ENCODE assay signal across 8 cellular contexts in genomic region chr14:70601162-70601561, GRCh38. TPM values are rescaled to one million over a fixed set of nuclear protein-coding genes. Genes with fewer than 3 reads are reported as not detected.
DNase-seq lines count a peak whose midpoint lies in the region; ATAC-seq and TF ChIP-seq lines count a peak whose summit lies in the region.

No MANE protein-coding gene starts in this region.

- H3K36me3 Mint-ChIP-seq in CD4-positive, alpha-beta T cell (ENCODE audit: low read depth), result peaks cover 26% of the 10 kb centered on the region
- no peaks in the 10 kb centered on the region for H3K36me3 Mint-ChIP-seq in neural progenitor cell

- H3K36me3 ChIP-seq in Loucy (ENCODE audit: insufficient read depth, low read length) (peaks cover 4% of the 10 kb centered on the region; the same call in 1 of the 2 replicates), neural progenitor cell (peaks cover 3% of the 10 kb centered on the region)

- peaks cover 37% of the 10 kb centered on the region for H3K4me1 Mint-ChIP-seq in CD4-positive, alpha-beta T cell (ENCODE audit: low read depth)
- H3K4me1 Mint-ChIP-seq in neural progenitor cell, result peaks cover 14% of the 10 kb centered on the region

- no peak for DNase-seq in CD4-positive, alpha-beta T cell
- DNase-seq in dorsolateral prefrontal cortex, result no peak
- DNase-seq in neural progenitor cell (ENCODE audit: low spot score), result peak; percentile 7
- DNase-seq in nucleus accumbens (lab: John Stamatoyannopoulos, UW), result no peak
- DNase-seq in NCI-H1694 (lab: John Stamatoyannopoulos, UW), result no peak
- DNase-seq in GM19238 (ENCODE audit: insufficient read length, low spot score), result no peak

- H3F3A ChIP-seq in Loucy (ENCODE audit: low read depth) (no peaks in the 10 kb centered on the region), neural progenitor cell (ENCODE audit: low read depth) (peaks cover 11% of the 10 kb centered on the region)

- peak overlapping the region; percentile 84 for H3K4me2 ChIP-seq in Loucy (ENCODE audit: low read depth, low read length, poor library complexity, severe bottlenecking)
- H3K4me2 ChIP-seq in neural progenitor cell, result peak overlapping the region; percentile 89

- H3K9me3 Mint-ChIP-seq in CD4-positive, alpha-beta T cell, result no peaks in the 10 kb centered on the region
- H3K9me3 Mint-ChIP-seq in neural progenitor cell, result no peaks in the 10 kb centered on the region

- CTCF ChIA-PET in CD4-positive, alpha-beta T cell (lab: Charles Lee), result interaction anchor here (1.0 kb wide), 1 partner anchor 216 kb away, joined by 3 read pairs; no protein-coding TSS in a partner anchor

- intact Hi-C loops in CD4-positive, alpha-beta T cell (cut with DNase I, micrococcal nuclease), result loop anchor here (5.0 to 10.0 kb wide), 5 partner anchors 41 to 1206 kb away; partner anchors contain the start of genes TTC9 (in 2 of the 2), ERH (in 1 of the 2), SLC39A9 (in 1 of the 2) and SRSF5 (in 1 of the 2)
- intact Hi-C loops in dorsolateral prefrontal cortex (cut with DNase I), result loop anchor here (2.0 to 5.0 kb wide), 2 partner anchors 208 to 239 kb away; partner anchors contain the start of gene MAP3K9 (in 1 of the 2)

- H3K4me1 ChIP-seq in Loucy (ENCODE audit: insufficient read depth, low read length, poor library complexity, severe bottlenecking) (peaks cover 12% of the 10 kb centered on the region), neural progenitor cell (peaks cover 10% of the 10 kb centered on the region)

- peaks cover under 1% of the 10 kb centered on the region for H3K27me3 ChIP-seq in CD4-positive, alpha-beta T cell (ENCODE audit: control insufficient read depth, insufficient read depth, low read length)
- H3K27me3 ChIP-seq in Loucy (ENCODE audit: insufficient read depth, low read length, poor library complexity, severe bottlenecking) (peaks cover 13% of the 10 kb centered on the region), dorsolateral prefrontal cortex (peaks cover 0 to 23% (median 0%) of the 10 kb centered on the region in 45 donors), neural progenitor cell (peaks cover 19% of the 10 kb centered on the region)

- peak overlapping the region; percentile 99 for H3K27ac Mint-ChIP-seq in CD4-positive, alpha-beta T cell
- no peak overlapping the region for H3K27ac Mint-ChIP-seq in neural progenitor cell

- no peak for TF ChIP-seq CTCF in CD4-positive, alpha-beta T cell (IDR thresholded peaks at IDR 0.05)
- TF ChIP-seq CTCF in Loucy (conservative IDR thresholded peaks at IDR 0.05; ENCODE audit: low read length) (no peak), dorsolateral prefrontal cortex (IDR thresholded peaks at IDR 0.05 in 54 of 56, conservative IDR thresholded peaks at IDR 0.05 in 2 of 56; ENCODE audit: low read depth in 1 of 56, partially characterized antibody in 56 of 56) (no peak), neural progenitor cell (IDR thresholded peaks at IDR 0.05) (no peak)

- no peaks in the 10 kb centered on the region for H3K9me2 ChIP-seq in Loucy (replicated peaks; ENCODE audit: low read depth, low read length)

- peak overlapping the region; percentile 88 for H3K4me3 Mint-ChIP-seq in CD4-positive, alpha-beta T cell
- H3K4me3 Mint-ChIP-seq in neural progenitor cell, result peak overlapping the region; percentile 100

- H3K9me3 ChIP-seq in CD4-positive, alpha-beta T cell (ENCODE audit: control insufficient read depth, low read length), result no peaks in the 10 kb centered on the region
- H3K9me3 ChIP-seq in Loucy (ENCODE audit: insufficient read depth, low read depth, low read length) (no peaks in the 10 kb centered on the region), neural progenitor cell (ENCODE audit: low read depth) (no peaks in the 10 kb centered on the region)

- no peak overlapping the region for H3K27ac ChIP-seq in CD4-positive, alpha-beta T cell (ENCODE audit: low read depth, low read length)
- H3K27ac ChIP-seq in dorsolateral prefrontal cortex (peak overlapping the region in 7 of 59 donors; percentile 20 to 77 (median 36)), neural progenitor cell (peak overlapping the region; percentile 5)

- H4K20me1 ChIP-seq in Loucy (ENCODE audit: insufficient read depth, low read length, poor library complexity, severe bottlenecking), result peaks cover 33% of the 10 kb centered on the region
- H4K20me1 ChIP-seq in neural progenitor cell (ENCODE audit: low read depth), result peaks cover 17% of the 10 kb centered on the region

- no peak for ATAC-seq in CD4-positive, alpha-beta T cell (ENCODE audit: poor library complexity)
- ATAC-seq in GM21825 (IDR thresholded peaks at IDR 0.05; ENCODE audit: unreplicated experiment), result no peak

- POLR2A ChIA-PET in CD4-positive, alpha-beta T cell (lab: Charles Lee), result interaction anchor here (0.9 to 1.3 kb wide), 2 partner anchors 60 to 208 kb away, joined by 4 to 6 read pairs; partner anchors contain the start of gene MAP3K9

- H3K9ac ChIP-seq in Loucy (ENCODE audit: low read depth, low read length, poor library complexity, severe bottlenecking) (peak overlapping the region; percentile 72), neural progenitor cell (peak overlapping the region; percentile 30)

- H3K27me3 Mint-ChIP-seq in CD4-positive, alpha-beta T cell, result peaks cover 8% of the 10 kb centered on the region
- no peaks in the 10 kb centered on the region for H3K27me3 Mint-ChIP-seq in neural progenitor cell (ENCODE audit: insufficient read depth, low read depth)

- peak overlapping the region; percentile 90 for H2AFZ ChIP-seq in Loucy (ENCODE audit: low read length)
- H2AFZ ChIP-seq in neural progenitor cell (replicated peaks), result peak overlapping the region; percentile 87

- H3K4me3 ChIP-seq in Loucy (ENCODE audit: low read length, poor library complexity, severe bottlenecking), result peak overlapping the region; percentile 81
- H3K4me3 ChIP-seq in dorsolateral prefrontal cortex, result peak overlapping the region; percentile 38 to 100 (median 92)
- peak overlapping the region; percentile 65 for H3K4me3 ChIP-seq in neural progenitor cell

- H3K79me2 ChIP-seq in Loucy (ENCODE audit: insufficient read depth, low read length), result peaks cover 43% of the 10 kb centered on the region
- H3K79me2 ChIP-seq in neural progenitor cell (ENCODE audit: low read depth), result peaks cover 43% of the 10 kb centered on the region

RNA-seq across cellular contexts. Expression of gene MED6, which starts 0.7 kb away (rescaled TPM):
- total RNA-seq in CD4-positive, alpha-beta T cell, result 10 to 100 TPM; 90.2 to 97.2 TPM
- total RNA-seq in dorsolateral prefrontal cortex (10 to 100 TPM; 41.4 to 79.3 (median 65.8) TPM), neural progenitor cell (ENCODE audit: low replicate concordance) (57.5 and 82.0 TPM in 2 replicates)

RNA-seq across cellular contexts. Expression of gene TTC9, which starts 40.6 kb away (rescaled TPM):
- total RNA-seq in CD4-positive, alpha-beta T cell, result 1 to 10 TPM; 6.8 to 7.0 TPM
- total RNA-seq in dorsolateral prefrontal cortex (10 to 100 TPM in 115 of 120 experiments, 1 to 10 TPM in 5; 5.1 to 27.8 (median 17.5) TPM), neural progenitor cell (ENCODE audit: low replicate concordance) (3.5 and 3.7 TPM in 2 replicates)
